13 cellular contexts compared by ENCODE assay signal in genomic region chr6:24831771-24832718, GRCh38. TPM values are rescaled to one million over a fixed set of nuclear protein-coding genes. Genes with fewer than 3 reads are reported as not detected.
DNase-seq lines count a peak whose midpoint lies in the region; ATAC-seq, FAIRE-seq and TF ChIP-seq lines count a peak whose summit lies in the region.
"Had no signal": no experiment of that assay in that cellular context is flagged by ENCODE, and none has a peak within 500 bp of the region (broad histone marks: within the 10 kb centered on the region; RNA-seq: fewer than 3 reads in every experiment).

No MANE protein-coding gene starts in this region.

- DNase-seq in Caki2 (ENCODE audit: low read depth) (peak; percentile 41), astrocyte of the hippocampus (ENCODE audit: low read depth, low spot score) (peak; percentile 48), naive B cell (no peak), SW480 (ENCODE audit: low spot score) (no peak), pancreas (no peak), cardiac septum (ENCODE audit: low spot score) (no peak), T-helper 9 cell (no peak)
- DNase-seq: Caco-2; effector CD8-positive, alpha-beta T cell; HCEC 1CT; midbrain had no signal

- no peaks in the 10 kb centered on the region for H3K79me2 ChIP-seq in ACC112 (ENCODE audit: control insufficient read depth, insufficient read depth, low read length, unreplicated experiment)

- TF ChIP-seq CTCF in pancreas (IDR thresholded peaks at IDR 0.05), result no peak

- peak overlapping the region in 4 of 6 donors; percentile 72 to 92 (median 80) for H3K27ac Mint-ChIP-seq in naive B cell

- ATAC-seq in naive B cell (ENCODE audit: low read depth in 2 of 2), result no peak
- ATAC-seq in pancreas, result no peak

- H3K4me3 Mint-ChIP-seq in naive B cell, result peak overlapping the region in 1 of 8 donors; percentile 43

- H3K36me3 Mint-ChIP-seq in naive B cell, result peaks cover 26 to 28% of the 10 kb centered on the region in 2 donors

- H3K36me3 ChIP-seq in ACC112 (ENCODE audit: insufficient read depth, low read length), result no peaks in the 10 kb centered on the region
- H3K36me3 ChIP-seq in pancreas, result no peaks in the 10 kb centered on the region

- no peak for FAIRE-seq in pancreas (lab: Jason Lieb, UNC)
- FAIRE-seq: urothelium cell line had no signal

- H3K27me3 ChIP-seq in ACC112 (ENCODE audit: insufficient read depth, low read length) (no peaks in the 10 kb centered on the region), pancreas (no peaks in the 10 kb centered on the region)

- intact Hi-C loops in pancreas (cut with DNase I), result no loop called here
- intact Hi-C loops in cardiac septum (cut with DNase I), result no loop called here

- 80 to 81% methylated on average over 10 of the region's 10 CpGs for WGBS in pancreas, 2 donors

- H3K4me1 ChIP-seq in ACC112 (ENCODE audit: control insufficient read depth, insufficient read depth, low read length, unreplicated experiment) (peaks cover 16% of the 10 kb centered on the region), pancreas (peaks cover 0 to 8% (median 6%) of the 10 kb centered on the region in 3 donors)
- H3K4me1 ChIP-seq: Caco-2 had no signal

- H3K4me1 Mint-ChIP-seq in naive B cell, result peaks cover 11 to 22% (median 11%) of the 10 kb centered on the region in 3 donors

- no peaks in the 10 kb centered on the region for H3K9me3 ChIP-seq in pancreas
- H3K9me3 ChIP-seq: Caco-2 had no signal

- no peaks in the 10 kb centered on the region for H3K27me3 Mint-ChIP-seq in naive B cell

- H3K27ac ChIP-seq in ACC112 (ENCODE audit: low read depth, low read length) (peak overlapping the region; percentile 60), pancreas (no peak overlapping the region)

- H3K9me3 Mint-ChIP-seq in naive B cell, result no peaks in the 10 kb centered on the region

- H3K4me3 ChIP-seq in ACC112 (ENCODE audit: low read depth, low read length), result peak overlapping the region; percentile 20; the same call in 1 of the 2 replicates
- H3K4me3 ChIP-seq in pancreas, result no peak overlapping the region

- in situ Hi-C loops in Caki2 (cut with HindIII; ENCODE audit: low pct_unique_long_range_greater_than_20kb, low sequenced_read_pairs), result no loop called here

- H2AFZ ChIP-seq in ACC112 (ENCODE audit: low read length, unreplicated experiment), result peak overlapping the region; percentile 39

RNA-seq across cellular contexts. Expression of gene ARMH2, which starts 33.3 kb away (rescaled TPM):
- not detected in 2 replicates for total RNA-seq in Caki2 (2014; rRNA removed; shearing (Covaris generic); ENCODE audit: low replicate concordance)
- polyA plus RNA-seq in naive B cell (ENCODE audit: low read depth in 6 of 6) (under 1 TPM in 2 of 6 donors, not detected in 4; 0.44 to 0.50 TPM), pancreas (not detected)
- total RNA-seq in pancreas (not detected), cardiac septum (not detected)
- total RNA-seq: Caco-2 had no signal

RNA-seq across cellular contexts. Expression of gene GMNN, which starts 57.3 kb away (rescaled TPM):
- 121 and 134 TPM in 2 replicates for total RNA-seq in Caki2 (2014; rRNA removed; shearing (Covaris generic); ENCODE audit: low replicate concordance)
- polyA plus RNA-seq in naive B cell (ENCODE audit: low read depth in 6 of 6) (1 to 10 TPM; 2.9 to 8.3 (median 4.2) TPM), pancreas (10 to 100 TPM; 44.4 to 57.0 TPM)
- total RNA-seq in pancreas (10 to 100 TPM; 36.5 to 69.4 (median 50.3) TPM), cardiac septum (3.7 TPM)

Comparison
In these comparisons a context has a peak if more than half of its experiments do, and no peak if none do; other contexts are left out.
1. DNase-seq: peak in Caki2 (single experiment) and astrocyte of the hippocampus (single experiment); none in naive B cell (single experiment), SW480 (single experiment), pancreas (0 of 6), cardiac septum (single experiment) and T-helper 9 cell (single experiment).